26 cellular contexts compared by ENCODE assay signal in genomic region chr14:57435923-57436322, GRCh38. TPM values are rescaled to one million over a fixed set of nuclear protein-coding genes. Genes with fewer than 3 reads are reported as not detected.
"Had no signal": no experiment of that assay in that cellular context is flagged by ENCODE, and none has a peak within 500 bp of the region (broad histone marks: within the 10 kb centered on the region; RNA-seq: fewer than 3 reads in every experiment).

No MANE protein-coding gene starts in this region.

- H3K4me3 Mint-ChIP-seq: naive thymus-derived CD4-positive, alpha-beta T cell; nephron progenitor cell had no signal

- H3K27me3 ChIP-seq: dorsolateral prefrontal cortex, esophagus muscularis mucosa, heart left ventricle, right atrium auricular region, sigmoid colon, stomach, transverse colon had no signal

- H3K36me3 ChIP-seq: esophagus muscularis mucosa, heart left ventricle, right atrium auricular region, sigmoid colon, stomach, thoracic aorta, transverse colon had no signal

- H3K4me1 ChIP-seq: esophagus muscularis mucosa, foreskin keratinocyte, heart left ventricle, right atrium auricular region, sigmoid colon, stomach, transverse colon had no signal

- H3K4me3 ChIP-seq: dorsolateral prefrontal cortex, esophagus muscularis mucosa, heart left ventricle, right atrium auricular region, sigmoid colon, skin epidermis, stomach, thoracic aorta, transverse colon had no signal

- H3K9me3 ChIP-seq: right atrium auricular region, transverse colon had no signal

- ATAC-seq: foreskin keratinocyte; heart left ventricle; naive thymus-derived CD4-positive, alpha-beta T cell had no signal

- H3K36me3 Mint-ChIP-seq: naive thymus-derived CD4-positive, alpha-beta T cell had no signal

- H3K4me1 Mint-ChIP-seq: naive thymus-derived CD4-positive, alpha-beta T cell; nephron progenitor cell had no signal

- DNase-seq: cortex of kidney; dorsolateral prefrontal cortex; effector CD8-positive, alpha-beta T cell; foreskin keratinocyte; heart left ventricle; hippocampal formation; kidney glomerular epithelial cell; naive thymus-derived CD4-positive, alpha-beta T cell; nephron progenitor cell; posterior cingulate gyrus; sigmoid colon; stimulated activated CD4-positive, alpha-beta T cell treated with anti-CD3 and anti-CD28 coated beads, Interleukin-2, amount 100 ng/mL, for 24 hours; stimulated activated CD4-positive, alpha-beta T cell treated with anti-CD3 and anti-CD28 coated beads, Interleukin-4, amount 100 ng/mL, for 4 hours; stimulated activated naive CD4-positive, alpha-beta T cell; stomach; substantia nigra; transverse colon had no signal

- H3K27ac Mint-ChIP-seq: naive thymus-derived CD4-positive, alpha-beta T cell; nephron progenitor cell had no signal

- H3K27ac ChIP-seq: dorsolateral prefrontal cortex, epithelial cell of prostate, esophagus muscularis mucosa, foreskin keratinocyte, heart left ventricle, right atrium auricular region, sigmoid colon, skin epidermis, stomach, thoracic aorta, transverse colon had no signal

RNA-seq across cellular contexts. Expression of gene CCDC198, which starts 57.7 kb away (rescaled TPM):
- total RNA-seq: dorsolateral prefrontal cortex; esophagus muscularis mucosa; foreskin keratinocyte; heart left ventricle; lung microvascular endothelial cell; mesenteric fat pad; mononuclear cell; naive thymus-derived CD4-positive, alpha-beta T cell; osteocyte; right atrium auricular region; sigmoid colon; thoracic aorta; transverse colon had no signal
